ENCODE assay signal across 24 cellular contexts in genomic region chr10:74880041-74880440, GRCh38.
"Had no signal": no experiment of that assay in that cellular context is flagged by ENCODE, and none has a peak within 500 bp of the region (broad histone marks: within the 10 kb centered on the region; RNA-seq: fewer than 3 reads in every experiment).

No MANE protein-coding gene starts in this region.

- DNase-seq: activated CD4-positive, alpha-beta T cell treated with anti-CD3 and anti-CD28 coated beads, Interleukin-2, amount 10 ng/mL, durations not matched to agents 24 days and 14 days; activated CD4-positive, CD25-positive, alpha-beta regulatory T cell; activated CD8-positive, alpha-beta T cell treated with anti-CD3 and anti-CD28 coated beads for 36 hours; activated naive CD4-positive, alpha-beta T cell treated with Interleukin-2 at 50 U/mL for 16 hours; activated naive CD8-positive, alpha-beta T cell treated with anti-CD3 and anti-CD28 coated beads, Interleukin-2, amount 10 ng/mL, durations not matched to agents 7 days and 5 days; activated T-cell treated with anti-CD3 and anti-CD28 coated beads, Interleukin-2, amount 50 U/mL, for 1 hour; cortex of kidney; effector memory CD4-positive, alpha-beta T cell; hypothalamus; lower lobe of right lung; midbrain; nephron progenitor cell; nucleus accumbens; posterior cingulate gyrus; stimulated activated CD4-positive, alpha-beta T cell treated with anti-CD3 and anti-CD28 coated beads, Interleukin-12 subunit alpha, Interleukin-12 subunit beta, amount 100 ng/mL, for 4 hours; stimulated activated CD4-positive, alpha-beta T cell treated with anti-CD3 and anti-CD28 coated beads, Interleukin-1b, Interleukin-23, amount 100 ng/mL, for 48 hours; stimulated activated CD8-positive, alpha-beta memory T cell treated with anti-CD3 and anti-CD28 coated beads, Interleukin-4, amount 100 ng/mL, for 48 hours; stimulated activated naive CD4-positive, alpha-beta T cell treated with Interleukin-2 at 50 U/mL for 16 hours; substantia nigra; T1000; uterus had no signal

- H3K27ac ChIP-seq: esophagus muscularis mucosa, lower lobe of right lung, tibial nerve, uterus had no signal

- H3K27me3 ChIP-seq: esophagus muscularis mucosa, tibial nerve, uterus had no signal

- ATAC-seq: activated CD8-positive, alpha-beta T cell treated with anti-CD3 and anti-CD28 coated beads for 36 hours; activated T-helper 17 cell treated with anti-CD3 and anti-CD28 coated beads, Interleukin-2, amount 50 U/mL, for 72 hours; lower lobe of right lung had no signal

- H3K4me3 ChIP-seq: esophagus muscularis mucosa, lower lobe of right lung, tibial nerve, uterus had no signal

- H3K9me3 ChIP-seq: esophagus muscularis mucosa, lower lobe of right lung, tibial nerve, uterus had no signal
